In genomic region chr6:89035252-89036106, GRCh38 we compare ENCODE assay signal across 8 cellular contexts. TPM values are rescaled to one million over a fixed set of nuclear protein-coding genes. Genes with fewer than 3 reads are reported as not detected.
DNase-seq lines count a peak whose midpoint lies in the region; ATAC-seq and TF ChIP-seq lines count a peak whose summit lies in the region.

No MANE protein-coding gene starts in this region.

- no peak overlapping the region for H2BK20ac ChIP-seq in H9 (ENCODE audit: low read depth, low read length, poor library complexity, severe bottlenecking)

- H3K56ac ChIP-seq in H9 (ENCODE audit: insufficient read length, low read depth, low read length) = no peak overlapping the region

- H3K23me2 ChIP-seq in H9 (ENCODE audit: insufficient read length, low read depth, low read length, poor library complexity, severe bottlenecking) = no peaks in the 10 kb centered on the region

- H3K27ac ChIP-seq in H9 (ENCODE audit: insufficient read length, low read depth, low read length) = no peak overlapping the region
- peak overlapping the region; percentile 97 for H3K27ac ChIP-seq in SK-N-MC
- peak overlapping the region; percentile 82 for H3K27ac ChIP-seq in cardiac muscle cell

- peak overlapping the region in 2 of 3 experiments; percentile 3 to 83; a peak in 3 of 7 replicates for H3K27ac Mint-ChIP-seq in H9
- H3K27ac Mint-ChIP-seq in stimulated activated naive B cell treated with anti-CD40 and anti-IgM and Interleukin-4, amounts not matched to agents 10 μg/mL and 1 μg/mL and 100 μg/mL, for 72 hours = no peak overlapping the region

- H3K27me3 ChIP-seq in H9 (ENCODE audit: insufficient read depth, low read length) = no peaks in the 10 kb centered on the region
- no peaks in the 10 kb centered on the region for H3K27me3 ChIP-seq in cardiac muscle cell

- H4K20me1 ChIP-seq in H9 (ENCODE audit: control insufficient read depth, insufficient read depth, insufficient read length) = no peaks in the 10 kb centered on the region

- H3K27me3 Mint-ChIP-seq in H9 (ENCODE audit: low read depth) = peaks cover 1% of the 10 kb centered on the region; the same call in 1 of the 2 replicates
- peaks cover 0 to 6% of the 10 kb centered on the region in 2 donors for H3K27me3 Mint-ChIP-seq in stimulated activated naive B cell treated with anti-CD40 and anti-IgM and Interleukin-4, amounts not matched to agents 10 μg/mL and 1 μg/mL and 100 μg/mL, for 72 hours

- DNase-seq in H9 = no peak
- no peak for DNase-seq in SK-N-MC (ENCODE audit: low read depth, low spot score)
- peak; percentile 54 to 100 for DNase-seq in cardiac muscle cell (ENCODE audit: low read depth in 1 of 2, low spot score in 1 of 2)
- DNase-seq in retinal pigment epithelial cell (ENCODE audit: low read depth) = peak; percentile 62
- no peak for DNase-seq in effector CD8-positive, alpha-beta T cell (lab: John Stamatoyannopoulos, UW)
- DNase-seq in GM10248 (ENCODE audit: extremely low spot score) = no peak
- DNase-seq in stimulated activated naive B cell treated with anti-CD40 and anti-IgM and Interleukin-4, amounts not matched to agents 10 μg/mL and 1 μg/mL and 100 μg/mL, for 72 hours = no peak

- H4K5ac ChIP-seq in H9 (ENCODE audit: insufficient read length, low read depth, low read length) = no peak overlapping the region

- peaks cover 22 to 24% of the 10 kb centered on the region in 2 experiments for H3K9me3 Mint-ChIP-seq in H9
- H3K9me3 Mint-ChIP-seq in stimulated activated naive B cell treated with anti-CD40 and anti-IgM and Interleukin-4, amounts not matched to agents 10 μg/mL and 1 μg/mL and 100 μg/mL, for 72 hours = peaks cover 15 to 16% of the 10 kb centered on the region in 2 donors

- H4K91ac ChIP-seq in H9 (ENCODE audit: insufficient read length, low read depth, low read length) = no peak overlapping the region

- no peak overlapping the region for H3K14ac ChIP-seq in H9 (ENCODE audit: insufficient read depth, low read length)

- no peak overlapping the region for H2AK5ac ChIP-seq in H9 (ENCODE audit: insufficient read length, low read length)

- H3K18ac ChIP-seq in H9 (ENCODE audit: insufficient read length, low read depth, low read length) = no peak overlapping the region

- POLR2A ChIA-PET in GM10248 (lab: Yijun Ruan, JAX) = no interaction called here

- no peaks in the 10 kb centered on the region for H3K79me1 ChIP-seq in H9 (ENCODE audit: insufficient read depth, low read depth, low read length, poor library complexity, severe bottlenecking)

- no CpG with 5 or more reads among the region's 14 CpGs for WGBS in H9 (ENCODE audit: extremely low coverage, insufficient read length, low lambda C conversion rate)

- no peak overlapping the region for H2BK12ac ChIP-seq in H9 (ENCODE audit: insufficient read length, low read depth, low read length)

- H3T11ph ChIP-seq in H9 (ENCODE audit: low read length) = no peak overlapping the region

- H3K4me3 ChIP-seq in SK-N-MC (peak overlapping the region; percentile 70), cardiac muscle cell (no peak overlapping the region), retinal pigment epithelial cell (ENCODE audit: low read length) (no peak overlapping the region)

- no peak overlapping the region for H2BK15ac ChIP-seq in H9 (ENCODE audit: low read depth, low read length)

- H4K8ac ChIP-seq in H9 (replicated peaks; ENCODE audit: insufficient read length, low read depth, low read length) = no peak overlapping the region

- H3K36me3 Mint-ChIP-seq in H9 (ENCODE audit: insufficient read depth in 1 of 3, low read depth in 3 of 3) = peaks cover 9 to 21% (median 9%) of the 10 kb centered on the region in 3 experiments
- peaks cover 9 to 17% of the 10 kb centered on the region in 2 donors for H3K36me3 Mint-ChIP-seq in stimulated activated naive B cell treated with anti-CD40 and anti-IgM and Interleukin-4, amounts not matched to agents 10 μg/mL and 1 μg/mL and 100 μg/mL, for 72 hours

- no peaks in the 10 kb centered on the region for H3K4me1 ChIP-seq in H9 (ENCODE audit: insufficient read depth, low read length)
- peaks cover 22% of the 10 kb centered on the region for H3K4me1 ChIP-seq in cardiac muscle cell (ENCODE audit: low read depth)

- no peak overlapping the region for H2BK5ac ChIP-seq in H9 (ENCODE audit: insufficient read length, low read length)

- H3K23ac ChIP-seq in H9 (ENCODE audit: insufficient read length, low read depth, low read length) = no peak overlapping the region

- no peak for ATAC-seq in HG02610 (IDR thresholded peaks at IDR 0.05; ENCODE audit: unreplicated experiment)
- no peak for ATAC-seq in stimulated activated naive B cell treated with anti-CD40 and anti-IgM and Interleukin-4, amounts not matched to agents 10 μg/mL and 1 μg/mL and 100 μg/mL, for 72 hours (replicated peaks)

- no peak overlapping the region for H3K4ac ChIP-seq in H9 (ENCODE audit: low read depth, low read length)

- no peak overlapping the region for H2BK120ac ChIP-seq in H9 (ENCODE audit: low read depth, low read length, poor library complexity, severe bottlenecking)

- no peak overlapping the region; a peak in 1 of 5 replicates for H3K4me3 Mint-ChIP-seq in H9
- H3K4me3 Mint-ChIP-seq in stimulated activated naive B cell treated with anti-CD40 and anti-IgM and Interleukin-4, amounts not matched to agents 10 μg/mL and 1 μg/mL and 100 μg/mL, for 72 hours = no peak overlapping the region

- H3K79me2 ChIP-seq in H9 (ENCODE audit: insufficient read depth, low read length) = no peaks in the 10 kb centered on the region

- H2AFZ ChIP-seq in H9 (ENCODE audit: low read length) = no peak overlapping the region

- H3K4me2 ChIP-seq in H9 (ENCODE audit: insufficient read depth, insufficient read length, low read length) = no peak overlapping the region

- no peaks in the 10 kb centered on the region for H3K9me3 ChIP-seq in H9 (ENCODE audit: control insufficient read depth, low read depth, low read length)
- H3K9me3 ChIP-seq in SK-N-MC (ENCODE audit: low read depth, low read length) = no peaks in the 10 kb centered on the region
- H3K9me3 ChIP-seq in cardiac muscle cell (ENCODE audit: low read depth) = no peaks in the 10 kb centered on the region

- peaks cover 18 to 19% of the 10 kb centered on the region in 2 experiments for H3K4me1 Mint-ChIP-seq in H9
- H3K4me1 Mint-ChIP-seq in stimulated activated naive B cell treated with anti-CD40 and anti-IgM and Interleukin-4, amounts not matched to agents 10 μg/mL and 1 μg/mL and 100 μg/mL, for 72 hours = no peaks in the 10 kb centered on the region

- H3K9ac ChIP-seq in H9 (ENCODE audit: extremely low read depth, insufficient read length, low read length) (no peak overlapping the region), SK-N-MC (ENCODE audit: insufficient read length) (peak overlapping the region; percentile 76)

- no peaks in the 10 kb centered on the region for H3K36me3 ChIP-seq in SK-N-MC (ENCODE audit: insufficient read depth, low read length)
- no peaks in the 10 kb centered on the region for H3K36me3 ChIP-seq in cardiac muscle cell

- no peak for TF ChIP-seq CTCF in H9 (conservative IDR thresholded peaks at IDR 0.05)
- TF ChIP-seq CTCF in cardiac muscle cell (IDR thresholded peaks at IDR 0.05; ENCODE audit: low read depth, low read length) = no peak
- no peak for TF ChIP-seq CTCF in retinal pigment epithelial cell (conservative IDR thresholded peaks at IDR 0.05; ENCODE audit: low read depth, low read length)
- TF ChIP-seq CTCF in GM10248 (IDR thresholded peaks at IDR 0.05; ENCODE audit: control extremely low read depth, extremely low read depth, low read depth, missing control alignments) = no peak

- CTCF ChIA-PET in GM10248 (lab: Yijun Ruan, JAX) = interaction anchor here (1.3 kb wide), 1 partner anchor 12 kb away, joined by 6 read pairs; no protein-coding TSS in a partner anchor

RNA-seq across cellular contexts. Expression of gene PNRC1, which starts 45.1 kb away (rescaled TPM):
- 56.7 and 57.4 TPM in 2 replicates for total RNA-seq in H9 (2021)
- 176 and 231 TPM in 2 replicates for total RNA-seq in cardiac muscle cell
- polyA plus RNA-seq in cardiac muscle cell = 285 and 315 TPM in 2 replicates

Comparison
In these comparisons a context has a peak if more than half of its experiments do, and no peak if none do; other contexts are left out.
1. DNase-seq: peak in cardiac muscle cell (2 of 2) and retinal pigment epithelial cell (single experiment); none in H9 (single experiment), SK-N-MC (single experiment), effector CD8-positive, alpha-beta T cell (single experiment), GM10248 (single experiment) and stimulated activated naive B cell treated with anti-CD40 and anti-IgM and Interleukin-4, amounts not matched to agents 10 μg/mL and 1 μg/mL and 100 μg/mL, for 72 hours (single experiment).